Comparison of ENCODE assay signal across 26 cellular contexts in the genomic region with DNA sequence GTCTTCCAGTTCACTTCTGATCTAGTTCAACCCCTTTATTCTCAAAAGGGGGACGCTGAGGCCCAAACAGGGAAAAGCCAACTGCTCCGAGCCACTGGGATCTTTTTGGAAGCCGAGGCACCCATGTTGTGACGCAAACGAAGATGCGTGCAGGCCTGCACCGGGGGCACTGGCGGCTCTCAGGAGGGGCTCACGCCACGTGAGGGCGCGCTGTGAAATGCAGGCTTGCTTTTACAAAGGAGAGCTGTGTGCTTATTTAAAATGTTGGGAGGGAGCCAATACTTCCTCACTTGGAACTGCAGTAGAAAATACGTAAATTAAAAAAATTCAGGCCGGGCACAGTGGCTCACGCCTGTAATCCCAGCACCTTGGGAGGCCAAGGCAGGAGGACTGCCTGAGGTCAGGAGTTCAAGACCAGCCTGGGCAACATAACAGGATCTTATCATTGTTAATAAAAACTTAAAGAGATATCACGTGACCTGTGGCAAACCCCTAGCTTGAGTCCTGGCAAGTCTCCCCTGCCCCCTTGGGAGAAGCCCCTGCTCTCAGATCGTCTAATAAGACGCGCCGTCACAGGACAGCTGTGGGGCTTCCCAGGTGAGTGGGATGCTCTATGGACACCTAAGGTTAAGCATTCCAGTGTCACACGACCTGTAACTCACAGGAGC.
"Had no signal": no experiment of that assay in that cellular context is flagged by ENCODE, and none has a peak within 500 bp of the region (broad histone marks: within the 10 kb centered on the region; RNA-seq: fewer than 3 reads in every experiment).

No MANE protein-coding gene starts in this region.

- H3K27me3 ChIP-seq: breast epithelium, colonic mucosa, dorsolateral prefrontal cortex, gastrocnemius medialis, left lung, right atrium auricular region, spleen had no signal

- H3K4me3 ChIP-seq: breast epithelium, colonic mucosa, dorsolateral prefrontal cortex, gastrocnemius medialis, left lung, lung, right atrium auricular region, spleen had no signal

- DNase-seq: activated CD4-positive, alpha-beta T cell treated with anti-CD3 and anti-CD28 coated beads, Interleukin-2, amount 10 ng/mL, durations not matched to agents 24 days and 14 days; activated CD4-positive, CD25-positive, alpha-beta regulatory T cell; activated CD8-positive, alpha-beta T cell treated with anti-CD3 and anti-CD28 coated beads, Interleukin-2, amount 10 ng/mL, durations not matched to agents 7 days and 5 days; activated gamma-delta T cell treated with Interleukin-2 at 50 U/mL for 16 hours; anterior cingulate cortex; colonic mucosa; dorsolateral prefrontal cortex; effector memory CD8-positive, alpha-beta T cell; gastrocnemius medialis; hippocampal formation; kidney glomerular epithelial cell; naive thymus-derived CD4-positive, alpha-beta T cell; spleen; stimulated activated CD4-positive, alpha-beta T cell treated with anti-CD3 and anti-CD28 coated beads, Interleukin-4, amount 100 ng/mL, for 1 hour; stimulated activated naive CD8-positive, alpha-beta T cell treated with anti-CD3 and anti-CD28 coated beads, Interleukin-15, Interleukin-2, amounts not matched to agents 100 U/mL and 50 U/mL, for 24 hours had no signal

- H3K27me3 Mint-ChIP-seq: activated CD4-positive, alpha-beta T cell treated with anti-CD3 and anti-CD28 coated beads, Interleukin-2, amount 10 ng/mL, durations not matched to agents 24 days and 14 days; activated naive CD4-positive, alpha-beta T cell treated with anti-CD3 and anti-CD28 coated beads, Interleukin-2, amount 50 U/mL, for 24 hours; central memory CD8-positive, alpha-beta T cell; effector memory CD8-positive, alpha-beta T cell; naive thymus-derived CD4-positive, alpha-beta T cell; progenitor cell of endocrine pancreas had no signal

- H3K9me3 Mint-ChIP-seq: activated CD4-positive, alpha-beta T cell treated with anti-CD3 and anti-CD28 coated beads, Interleukin-2, amount 10 ng/mL, durations not matched to agents 24 days and 14 days; activated naive CD4-positive, alpha-beta T cell treated with anti-CD3 and anti-CD28 coated beads, Interleukin-2, amount 50 U/mL, for 24 hours; activated T-helper 1 cell treated with anti-CD3 and anti-CD28 coated beads, Interleukin-12 subunit alpha, Interleukin-12 subunit beta, Interleukin-2, Interleukin-4 antibody, amounts not matched to agents 30 ng/mL and 10 ng/mL and 1 ng/mL, durations not matched to agents 14 hours and 24 hours and 36 hours; central memory CD8-positive, alpha-beta T cell; effector memory CD8-positive, alpha-beta T cell; naive thymus-derived CD4-positive, alpha-beta T cell; neural crest cell; T-helper 2 cell treated with Interferon-gamma antibody and Interleukin-4, amounts not matched to agents 5 μg/mL and 100 μg/mL, for 36 hours had no signal

- H3K4me1 Mint-ChIP-seq: activated CD4-positive, alpha-beta T cell treated with anti-CD3 and anti-CD28 coated beads, Interleukin-2, amount 10 ng/mL, durations not matched to agents 24 days and 14 days; activated naive CD4-positive, alpha-beta T cell treated with anti-CD3 and anti-CD28 coated beads, Interleukin-2, amount 50 U/mL, for 24 hours; central memory CD8-positive, alpha-beta T cell had no signal

- H3K4me1 ChIP-seq: colonic mucosa had no signal

- H3K4me3 Mint-ChIP-seq: activated CD4-positive, alpha-beta T cell treated with anti-CD3 and anti-CD28 coated beads, Interleukin-2, amount 10 ng/mL, durations not matched to agents 24 days and 14 days; activated CD8-positive, alpha-beta T cell treated with anti-CD3 and anti-CD28 coated beads, Interleukin-2, amount 10 ng/mL, durations not matched to agents 7 days and 5 days; activated naive CD4-positive, alpha-beta T cell treated with anti-CD3 and anti-CD28 coated beads, Interleukin-2, amount 50 U/mL, for 24 hours; activated T-helper 1 cell treated with anti-CD3 and anti-CD28 coated beads, Interleukin-12 subunit alpha, Interleukin-12 subunit beta, Interleukin-2, Interleukin-4 antibody, amounts not matched to agents 30 ng/mL and 10 ng/mL and 1 ng/mL, durations not matched to agents 14 hours and 24 hours and 36 hours; central memory CD8-positive, alpha-beta T cell; effector memory CD8-positive, alpha-beta T cell; naive thymus-derived CD4-positive, alpha-beta T cell; neural crest cell; T-helper 2 cell treated with Interferon-gamma antibody and Interleukin-4, amounts not matched to agents 5 μg/mL and 100 μg/mL, for 36 hours had no signal

- H3K9me3 ChIP-seq: colonic mucosa, gastrocnemius medialis, left lung, right atrium auricular region, spleen had no signal

- ATAC-seq: activated CD8-positive, alpha-beta T cell treated with anti-CD3 and anti-CD28 coated beads, Interleukin-2, amount 10 ng/mL, durations not matched to agents 7 days and 5 days; effector memory CD8-positive, alpha-beta T cell; esophagus mucosa; left lung; naive thymus-derived CD4-positive, alpha-beta T cell; stimulated activated naive CD8-positive, alpha-beta T cell treated with anti-CD3 and anti-CD28 coated beads, Interleukin-15, Interleukin-2, amounts not matched to agents 100 U/mL and 50 U/mL, for 24 hours had no signal

- H3K36me3 ChIP-seq: breast epithelium, colonic mucosa had no signal

- H3K27ac ChIP-seq: breast epithelium, colonic mucosa, dorsolateral prefrontal cortex, gastrocnemius medialis, left lung, right atrium auricular region, spleen had no signal

- H3K27ac Mint-ChIP-seq: activated CD4-positive, alpha-beta T cell treated with anti-CD3 and anti-CD28 coated beads, Interleukin-2, amount 10 ng/mL, durations not matched to agents 24 days and 14 days; activated CD8-positive, alpha-beta T cell treated with anti-CD3 and anti-CD28 coated beads, Interleukin-2, amount 10 ng/mL, durations not matched to agents 7 days and 5 days; activated naive CD4-positive, alpha-beta T cell treated with anti-CD3 and anti-CD28 coated beads, Interleukin-2, amount 50 U/mL, for 24 hours; activated T-helper 1 cell treated with anti-CD3 and anti-CD28 coated beads, Interleukin-12 subunit alpha, Interleukin-12 subunit beta, Interleukin-2, Interleukin-4 antibody, amounts not matched to agents 30 ng/mL and 10 ng/mL and 1 ng/mL, durations not matched to agents 14 hours and 24 hours and 36 hours; naive thymus-derived CD4-positive, alpha-beta T cell; progenitor cell of endocrine pancreas; T-helper 2 cell treated with Interferon-gamma antibody and Interleukin-4, amounts not matched to agents 5 μg/mL and 100 μg/mL, for 36 hours had no signal
